In genomic region chr10:86586516-86586915, GRCh38 we compare ENCODE assay signal across 17 cellular contexts.
DNase-seq lines count a peak whose midpoint lies in the region; ATAC-seq and TF ChIP-seq lines count a peak whose summit lies in the region.
"Had no signal": no experiment of that assay in that cellular context is flagged by ENCODE, and none has a peak within 500 bp of the region (broad histone marks: within the 10 kb centered on the region; RNA-seq: fewer than 3 reads in every experiment).

No MANE protein-coding gene starts in this region.

- H3K36me3 ChIP-seq in endodermal cell (ENCODE audit: control insufficient read depth, insufficient read depth, low read length) = no peaks in the 10 kb centered on the region
- H3K36me3 ChIP-seq: MG63 had no signal

- H3K27ac Mint-ChIP-seq in endodermal cell = no peak overlapping the region
- H3K27ac Mint-ChIP-seq: CD4-positive, CD25-positive, alpha-beta regulatory T cell had no signal

- DNase-seq in amygdala (lab: John Stamatoyannopoulos, UW) = peak in 42 of 56 donors; percentile 1 to 69 (median 33)
- DNase-seq in endodermal cell = peak; percentile 35
- DNase-seq in mesenteric fat pad (ENCODE audit: low spot score) = peak; percentile 53
- no peak for DNase-seq in Kasumi-1 (lab: John Stamatoyannopoulos, UW)
- DNase-seq: ACHN; AML-193; CD4-positive, CD25-positive, alpha-beta regulatory T cell; H7; KG1; MG63; NCI-H1092; NCI-H2081 treated with DMSO at 0.1 percent for 48 hours; NCI-H510A treated with DMSO at 0.1 percent for 48 hours; NCI-H82 had no signal

- ATAC-seq in HG03097 (IDR thresholded peaks at IDR 0.05; ENCODE audit: low FRiP score, unreplicated experiment) (no peak), GM21723 (IDR thresholded peaks at IDR 0.05; ENCODE audit: unreplicated experiment) (no peak)

- H3K27me3 Mint-ChIP-seq in endodermal cell (ENCODE audit: insufficient read depth) = peaks cover 2% of the 10 kb centered on the region

- no peak for TF ChIP-seq CTCF in endodermal cell (conservative IDR thresholded peaks at IDR 0.05)

- no peaks in the 10 kb centered on the region for H3K27me3 ChIP-seq in endodermal cell (ENCODE audit: control insufficient read depth, insufficient read depth, low read length, poor library complexity, severe bottlenecking)
- H3K27me3 ChIP-seq: MG63 had no signal

- no peak overlapping the region for H3K9ac ChIP-seq in endodermal cell (ENCODE audit: extremely low read depth, low read length, poor library complexity, severe bottlenecking)

- WGBS in endodermal cell (ENCODE audit: insufficient coverage in 1 of 2, insufficient read length in 1 of 2), 2 experiments = 91% methylated on average over 4 of the region's 4 CpGs; no CpG with 5 or more reads in 1 of the 2 experiments

- no peaks in the 10 kb centered on the region for H3K9me3 ChIP-seq in endodermal cell (ENCODE audit: control insufficient read depth, low read length)
- H3K9me3 ChIP-seq: MG63 had no signal

- H3K27ac ChIP-seq in endodermal cell (ENCODE audit: low read depth, low read length) (no peak overlapping the region), temporal lobe (ENCODE audit: low read depth, low read length) (peak overlapping the region; percentile 75)

- H3K4me3 ChIP-seq in endodermal cell (ENCODE audit: low read length) = no peak overlapping the region
- H3K4me3 ChIP-seq: MG63 had no signal

- no peaks in the 10 kb centered on the region for H3K4me1 Mint-ChIP-seq in endodermal cell

- no peaks in the 10 kb centered on the region for H3K4me1 ChIP-seq in endodermal cell (ENCODE audit: control insufficient read depth, insufficient read depth, low read length)

- H3K36me3 Mint-ChIP-seq in endodermal cell (ENCODE audit: low read depth) = no peaks in the 10 kb centered on the region
- H3K36me3 Mint-ChIP-seq: CD4-positive, CD25-positive, alpha-beta regulatory T cell had no signal

- H3K4me3 Mint-ChIP-seq in endodermal cell = no peak overlapping the region
- H3K4me3 Mint-ChIP-seq: CD4-positive, CD25-positive, alpha-beta regulatory T cell had no signal

- no peaks in the 10 kb centered on the region for H3K9me3 Mint-ChIP-seq in endodermal cell
- H3K9me3 Mint-ChIP-seq: CD4-positive, CD25-positive, alpha-beta regulatory T cell had no signal

Comparison
In these comparisons a context has a peak if more than half of its experiments do, and no peak if none do; other contexts are left out.
1. DNase-seq: peak in amygdala (42 of 56), endodermal cell (single experiment) and mesenteric fat pad (single experiment); none in Kasumi-1 (0 of 2).